Comparison of ENCODE assay signal across 16 cellular contexts in genomic region chr2:19651466-19651865, GRCh38.
"Had no signal": no experiment of that assay in that cellular context is flagged by ENCODE, and none has a peak within 500 bp of the region (broad histone marks: within the 10 kb centered on the region; RNA-seq: fewer than 3 reads in every experiment).

No MANE protein-coding gene starts in this region.

- ATAC-seq: activated naive CD4-positive, alpha-beta T cell treated with anti-CD3 and anti-CD28 coated beads, Interleukin-2, amount 50 U/mL, for 72 hours; esophagus mucosa; gastroesophageal sphincter; stimulated activated effector memory CD8-positive, alpha-beta T cell treated with anti-CD3 and anti-CD28 coated beads, Interleukin-12 subunit alpha, Interleukin-12 subunit beta, amount 100 ng/mL, for 72 hours; T-helper 17 cell had no signal

- H3K4me2 ChIP-seq: neural progenitor cell, smooth muscle cell had no signal

- H3K36me3 Mint-ChIP-seq: activated naive CD4-positive, alpha-beta T cell treated with anti-CD3 and anti-CD28 coated beads, Interleukin-2, amount 50 U/mL, for 72 hours; neural progenitor cell; stimulated activated effector memory CD8-positive, alpha-beta T cell treated with anti-CD3 and anti-CD28 coated beads, Interleukin-12 subunit alpha, Interleukin-12 subunit beta, amount 100 ng/mL, for 72 hours had no signal

- H3K79me2 ChIP-seq: parathyroid adenoma had no signal

- H3K27ac ChIP-seq: brain microvascular endothelial cell, dorsolateral prefrontal cortex, gastroesophageal sphincter, neural progenitor cell, parathyroid adenoma, transverse colon had no signal

- H2AFZ ChIP-seq: neural progenitor cell, parathyroid adenoma had no signal

- H3K4me1 Mint-ChIP-seq: activated B cell treated with CpG ODN at 0.5 μM for 24 hours; stimulated activated effector memory CD8-positive, alpha-beta T cell treated with anti-CD3 and anti-CD28 coated beads, Interleukin-12 subunit alpha, Interleukin-12 subunit beta, amount 100 ng/mL, for 72 hours; T-helper 17 cell had no signal

- H3K27me3 ChIP-seq: brain microvascular endothelial cell, dorsolateral prefrontal cortex, gastroesophageal sphincter, neural progenitor cell, transverse colon had no signal

- H3K27ac Mint-ChIP-seq: activated B cell treated with CpG ODN at 0.5 μM for 24 hours; activated naive CD4-positive, alpha-beta T cell treated with anti-CD3 and anti-CD28 coated beads, Interleukin-2, amount 50 U/mL, for 72 hours; neural progenitor cell; stimulated activated effector memory CD8-positive, alpha-beta T cell treated with anti-CD3 and anti-CD28 coated beads, Interleukin-12 subunit alpha, Interleukin-12 subunit beta, amount 100 ng/mL, for 72 hours; T-helper 17 cell had no signal

- H3K27me3 Mint-ChIP-seq: activated B cell treated with CpG ODN at 0.5 μM for 24 hours had no signal

- H3K9ac ChIP-seq: neural progenitor cell, parathyroid adenoma had no signal

- H3K4me1 ChIP-seq: gastroesophageal sphincter, parathyroid adenoma, transverse colon had no signal

- H3K9me3 Mint-ChIP-seq: activated B cell treated with CpG ODN at 0.5 μM for 24 hours; activated naive CD4-positive, alpha-beta T cell treated with anti-CD3 and anti-CD28 coated beads, Interleukin-2, amount 50 U/mL, for 72 hours; neural progenitor cell; stimulated activated effector memory CD8-positive, alpha-beta T cell treated with anti-CD3 and anti-CD28 coated beads, Interleukin-12 subunit alpha, Interleukin-12 subunit beta, amount 100 ng/mL, for 72 hours had no signal

- H3K36me3 ChIP-seq: brain microvascular endothelial cell, gastroesophageal sphincter, neural progenitor cell, transverse colon had no signal

- H3K4me3 ChIP-seq: dorsolateral prefrontal cortex, gastroesophageal sphincter, neural progenitor cell, smooth muscle cell, transverse colon had no signal

- H3K9me3 ChIP-seq: gastroesophageal sphincter, transverse colon had no signal

- H3K4me3 Mint-ChIP-seq: activated B cell treated with CpG ODN at 0.5 μM for 24 hours; neural progenitor cell; stimulated activated effector memory CD8-positive, alpha-beta T cell treated with anti-CD3 and anti-CD28 coated beads, Interleukin-12 subunit alpha, Interleukin-12 subunit beta, amount 100 ng/mL, for 72 hours; T-helper 17 cell had no signal

- DNase-seq: activated B cell treated with CpG ODN at 0.5 μM for 24 hours; activated CD4-positive, alpha-beta T cell treated with anti-CD3 and anti-CD28 coated beads, Interleukin-2, amount 50 U/mL, for 1 hour; amniotic stem cell; brain microvascular endothelial cell; dorsolateral prefrontal cortex; kidney; retina; T-helper 17 cell; transverse colon had no signal
